28 cellular contexts compared by ENCODE assay signal in genomic region chr1:37135032-37135431, GRCh38.
"Had no signal": no experiment of that assay in that cellular context is flagged by ENCODE, and none has a peak within 500 bp of the region (broad histone marks: within the 10 kb centered on the region; RNA-seq: fewer than 3 reads in every experiment).

No MANE protein-coding gene starts in this region.

- H3K4me3 ChIP-seq: colonic mucosa, esophagus squamous epithelium, gastrocnemius medialis, heart left ventricle, hepatocyte, lower lobe of right lung, mucosa of descending colon had no signal

- H3K9me3 Mint-ChIP-seq: effector memory CD8-positive, alpha-beta T cell; endodermal cell; mesothelial cell of epicardium had no signal

- H3K79me2 ChIP-seq: hepatocyte had no signal

- H3K36me3 Mint-ChIP-seq: immature natural killer cell, mesothelial cell of epicardium, naive B cell had no signal

- H3K4me2 ChIP-seq: hepatocyte had no signal

- H3K9me3 ChIP-seq: colonic mucosa, esophagus squamous epithelium, gastrocnemius medialis, heart left ventricle, lower lobe of right lung, mucosa of descending colon had no signal

- H3K27ac Mint-ChIP-seq: dendritic cell treated with granulocyte-macrophage colony-stimulating factor and Interleukin-4, amounts not matched to agents 40 ng/mL and 50 ng/mL, for 4 days; effector memory CD8-positive, alpha-beta T cell; endodermal cell; immature natural killer cell; mesothelial cell of epicardium; naive B cell had no signal

- H3K27me3 ChIP-seq: colonic mucosa, gastrocnemius medialis, hepatocyte had no signal

- H3K4me1 Mint-ChIP-seq: immature natural killer cell, mesothelial cell of epicardium had no signal

- DNase-seq: colonic mucosa; cortex of kidney; effector CD8-positive, alpha-beta T cell; effector memory CD8-positive, alpha-beta T cell; endodermal cell; erythroblast; esophagus squamous epithelium; foreskin fibroblast; foreskin melanocyte; gastrocnemius medialis; heart left ventricle; immature natural killer cell; islet precursor cell; kidney; kidney glomerular epithelial cell; left colon; left ventricle myocardium superior; lower lobe of right lung; mesenchymal stem cell; mucosa of descending colon; naive B cell had no signal

- FAIRE-seq: endometrium, kidney had no signal

- ATAC-seq: effector memory CD8-positive, alpha-beta T cell; esophagus mucosa; gastrocnemius medialis; heart left ventricle; left colon; left lobe of liver; left ventricle myocardium superior; lower lobe of right lung; mucosa of descending colon had no signal

- H3K27ac ChIP-seq: colonic mucosa, epithelial cell of prostate, esophagus squamous epithelium, gastrocnemius medialis, heart left ventricle, hepatocyte, lower lobe of right lung had no signal

- H3K27me3 Mint-ChIP-seq: dendritic cell treated with granulocyte-macrophage colony-stimulating factor and Interleukin-4, amounts not matched to agents 40 ng/mL and 50 ng/mL, for 4 days had no signal

- H2AFZ ChIP-seq: hepatocyte had no signal

- H3K4me3 Mint-ChIP-seq: dendritic cell treated with granulocyte-macrophage colony-stimulating factor and Interleukin-4, amounts not matched to agents 40 ng/mL and 50 ng/mL, for 4 days; effector memory CD8-positive, alpha-beta T cell; endodermal cell; immature natural killer cell; mesothelial cell of epicardium had no signal

- H3K36me3 ChIP-seq: colonic mucosa, esophagus squamous epithelium, gastrocnemius medialis, heart left ventricle, lower lobe of right lung had no signal

- H3K4me1 ChIP-seq: colonic mucosa, esophagus squamous epithelium, heart left ventricle, lower lobe of right lung had no signal
